In genomic region chr5:5605170-5605764, GRCh38 we compare ENCODE assay signal across 20 cellular contexts.
DNase-seq lines count a peak whose midpoint lies in the region; ATAC-seq and TF ChIP-seq lines count a peak whose summit lies in the region.
"Had no signal": no experiment of that assay in that cellular context is flagged by ENCODE, and none has a peak within 500 bp of the region (broad histone marks: within the 10 kb centered on the region; RNA-seq: fewer than 3 reads in every experiment).

No MANE protein-coding gene starts in this region.

- no peak overlapping the region for H3K4me3 Mint-ChIP-seq in CD8-positive, alpha-beta T cell
- H3K4me3 Mint-ChIP-seq: T-helper 1 cell treated with Interleukin-12 subunit alpha and Interleukin-12 subunit beta and Interleukin-4 antibody, amounts not matched to agents 30 μg/mL and 1 μg/mL, for 36 hours had no signal

- H3K36me3 ChIP-seq in esophagus muscularis mucosa, result no peaks in the 10 kb centered on the region
- no peaks in the 10 kb centered on the region for H3K36me3 ChIP-seq in stomach
- no peaks in the 10 kb centered on the region for H3K36me3 ChIP-seq in CD8-positive, alpha-beta T cell (ENCODE audit: insufficient read depth, low read length)
- H3K36me3 ChIP-seq: BLaER1 treated with 17β-estradiol and CSF1 and Interleukin-3, amounts not matched to agents 10 nM and 100 nM had no signal

- POLR2A ChIA-PET in CD8-positive, alpha-beta T cell (lab: Charles Lee), result no interaction called here

- H3K27ac Mint-ChIP-seq in CD8-positive, alpha-beta T cell, result no peak overlapping the region
- H3K27ac Mint-ChIP-seq: T-helper 1 cell treated with Interleukin-12 subunit alpha and Interleukin-12 subunit beta and Interleukin-4 antibody, amounts not matched to agents 30 μg/mL and 1 μg/mL, for 36 hours had no signal

- no peaks in the 10 kb centered on the region for H3K9me3 ChIP-seq in esophagus muscularis mucosa
- no peaks in the 10 kb centered on the region for H3K9me3 ChIP-seq in stomach
- H3K9me3 ChIP-seq in CD8-positive, alpha-beta T cell (ENCODE audit: low read length), result no peaks in the 10 kb centered on the region
- H3K9me3 ChIP-seq: BLaER1 treated with 17β-estradiol and CSF1 and Interleukin-3, amounts not matched to agents 10 nM and 100 nM had no signal

- TF ChIP-seq CTCF in esophagus muscularis mucosa (IDR thresholded peaks at IDR 0.05) (no peak), stomach (IDR thresholded peaks at IDR 0.05) (no peak)
- TF ChIP-seq CTCF in CD8-positive, alpha-beta T cell (IDR thresholded peaks at IDR 0.05), result no peak

- H3K4me1 Mint-ChIP-seq in CD8-positive, alpha-beta T cell (ENCODE audit: low read depth), result no peaks in the 10 kb centered on the region

- WGBS in esophagus muscularis mucosa, result 72% methylated on average over 14 of the region's 15 CpGs
- WGBS in stomach, 5 donors, result 76 to 81% (median 79%) methylated on average over 15 of the region's 15 CpGs

- H3K27ac ChIP-seq in esophagus muscularis mucosa (replicated peaks in 1 of 4) (no peak overlapping the region), stomach (no peak overlapping the region)
- H3K27ac ChIP-seq in CD8-positive, alpha-beta T cell (ENCODE audit: low read depth, low read length), result no peak overlapping the region
- H3K27ac ChIP-seq: BLaER1 treated with 17β-estradiol and CSF1 and Interleukin-3, amounts not matched to agents 10 nM and 100 nM; KMS-11 had no signal

- DNase-seq in left cardiac atrium (peak; percentile 23), cardiac septum (ENCODE audit: low spot score) (no peak), RPMI7951 (ENCODE audit: low read depth) (peak; percentile 47), esophagus muscularis mucosa (ENCODE audit: extremely low spot score) (peak; percentile 66), NCI-H1417 treated with DMSO at 0.1 percent for 48 hours (lab: John Stamatoyannopoulos, UW) (no peak), stomach (no peak)
- DNase-seq in CD8-positive, alpha-beta T cell, result no peak
- DNase-seq: 8988T, DMS 273 treated with DMSO at 0.1 percent for 48 hours, EL, NCI-H1048, NCI-H146, NCI-H2081, NCI-H748 treated with DMSO at 0.1 percent for 48 hours had no signal

- TF ChIP-seq EP300 in esophagus muscularis mucosa (IDR thresholded peaks at IDR 0.05) (no peak), stomach (IDR thresholded peaks at IDR 0.05) (no peak)

- no peaks in the 10 kb centered on the region for H3K36me3 Mint-ChIP-seq in CD8-positive, alpha-beta T cell

- TF ChIP-seq POLR2A in esophagus muscularis mucosa (IDR thresholded peaks at IDR 0.05; ENCODE audit: low read depth), result no peak
- TF ChIP-seq POLR2A in stomach (IDR thresholded peaks at IDR 0.05), result no peak

- peaks cover 7% of the 10 kb centered on the region for H3K27me3 Mint-ChIP-seq in CD8-positive, alpha-beta T cell (ENCODE audit: low read depth)

- H3K27me3 ChIP-seq in esophagus muscularis mucosa, result no peaks in the 10 kb centered on the region
- no peaks in the 10 kb centered on the region for H3K27me3 ChIP-seq in stomach
- no peaks in the 10 kb centered on the region for H3K27me3 ChIP-seq in CD8-positive, alpha-beta T cell (ENCODE audit: insufficient read depth, low read length)
- H3K27me3 ChIP-seq: BLaER1 treated with 17β-estradiol and CSF1 and Interleukin-3, amounts not matched to agents 10 nM and 100 nM had no signal

- no peaks in the 10 kb centered on the region for H3K4me1 ChIP-seq in esophagus muscularis mucosa
- H3K4me1 ChIP-seq in stomach, result no peaks in the 10 kb centered on the region
- no peaks in the 10 kb centered on the region for H3K4me1 ChIP-seq in CD8-positive, alpha-beta T cell (ENCODE audit: insufficient read depth, low read length)

- H3K9me3 Mint-ChIP-seq in CD8-positive, alpha-beta T cell, result no peaks in the 10 kb centered on the region
- H3K9me3 Mint-ChIP-seq: T-helper 1 cell treated with Interleukin-12 subunit alpha and Interleukin-12 subunit beta and Interleukin-4 antibody, amounts not matched to agents 30 μg/mL and 1 μg/mL, for 36 hours had no signal

- H3K4me3 ChIP-seq in esophagus muscularis mucosa (no peak overlapping the region), stomach (no peak overlapping the region)
- H3K4me3 ChIP-seq in CD8-positive, alpha-beta T cell (ENCODE audit: low read depth, low read length), result no peak overlapping the region
- H3K4me3 ChIP-seq: BLaER1 treated with 17β-estradiol and CSF1 and Interleukin-3, amounts not matched to agents 10 nM and 100 nM had no signal

- ATAC-seq in left cardiac atrium (peak in 1 of 2 donors; percentile 36), HG02840 (IDR thresholded peaks at IDR 0.05; ENCODE audit: low FRiP score, unreplicated experiment) (no peak)
- ATAC-seq in CD8-positive, alpha-beta T cell, result no peak
- ATAC-seq: Right ventricle myocardium inferior, SK-N-SH treated with all-trans-retinoic acid at 6 μM for 48 hours had no signal

- intact Hi-C loops in left cardiac atrium (cut with DNase I), result no loop called here
- intact Hi-C loops in cardiac septum (cut with DNase I), result no loop called here
- intact Hi-C loops in esophagus muscularis mucosa (cut with DNase I), result no loop called here
- intact Hi-C loops in stomach (cut with DNase I; ENCODE audit: low total_unique reads), result no loop called here
- intact Hi-C loops in CD8-positive, alpha-beta T cell (cut with DNase I, micrococcal nuclease), result no loop called here

- CTCF ChIA-PET in CD8-positive, alpha-beta T cell (lab: Charles Lee), result no interaction called here

Comparison
In these comparisons a context has a peak if more than half of its experiments do, and no peak if none do; other contexts are left out.
1. DNase-seq: peak in left cardiac atrium (single experiment), RPMI7951 (single experiment) and esophagus muscularis mucosa (single experiment); none in cardiac septum (single experiment), NCI-H1417 treated with DMSO at 0.1 percent for 48 hours (single experiment), stomach (single experiment) and CD8-positive, alpha-beta T cell (0 of 7).